Comparison of ENCODE assay signal across 1 cellular context in the genomic region with DNA sequence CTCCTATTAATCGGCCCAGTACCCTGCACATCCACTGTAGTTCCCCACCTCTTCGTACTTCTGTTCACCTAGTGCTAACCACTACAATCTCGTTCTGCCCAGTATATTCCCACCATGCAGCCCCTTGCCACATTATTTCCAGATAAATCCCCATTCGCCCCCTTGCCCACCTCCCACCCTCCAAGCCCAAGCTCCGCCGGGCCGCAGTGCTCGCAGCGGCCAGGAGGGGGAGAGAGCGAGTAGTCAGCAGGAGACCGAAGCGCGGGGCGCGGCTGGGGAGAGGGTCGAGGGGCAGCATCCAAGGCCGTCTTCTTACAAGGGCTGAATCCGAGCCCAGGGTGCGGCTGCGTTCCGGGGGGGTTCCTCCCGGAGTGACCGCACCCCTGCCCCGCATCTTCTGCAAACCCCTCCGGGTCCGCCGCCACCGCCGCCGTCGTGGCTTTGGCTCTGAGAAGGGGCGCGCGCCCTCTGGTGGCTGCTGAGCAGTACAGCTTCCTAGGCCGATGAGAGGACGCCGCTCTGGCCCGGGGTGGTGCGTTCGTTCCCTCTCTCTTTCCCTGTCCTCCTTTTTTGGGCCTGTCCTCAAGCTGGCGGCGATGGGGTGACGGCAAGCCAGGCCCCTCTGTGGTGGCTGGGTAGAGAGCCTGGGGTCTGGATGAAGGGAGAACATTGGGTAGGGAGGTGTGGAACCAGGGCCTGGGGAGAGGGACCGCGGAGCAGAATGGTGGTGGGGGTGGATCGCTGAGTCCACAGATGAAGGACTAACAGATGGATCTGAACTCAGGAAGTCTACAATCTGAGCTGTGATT.
TF ChIP-seq lines count a peak whose summit lies in the region.

No MANE protein-coding gene starts in this region.

TF ChIP-seq in HepG2, 621 proteins besides CTCF, POLR2A, EP300 and RAD21 (continued from another document and continues in another):
- TF ChIP-seq, protein P1, sequence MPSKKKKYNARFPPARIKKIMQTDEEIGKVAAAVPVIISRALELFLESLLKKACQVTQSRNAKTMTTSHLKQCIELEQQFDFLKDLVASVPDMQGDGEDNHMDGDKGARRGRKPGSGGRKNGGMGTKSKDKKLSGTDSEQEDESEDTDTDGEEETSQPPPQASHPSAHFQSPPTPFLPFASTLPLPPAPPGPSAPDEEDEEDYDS (CRISPR knock-in tag; IDR thresholded peaks at IDR 0.05) = no peak; the same call in 1 of the 2 replicates
- TF ChIP-seq, protein P2, sequence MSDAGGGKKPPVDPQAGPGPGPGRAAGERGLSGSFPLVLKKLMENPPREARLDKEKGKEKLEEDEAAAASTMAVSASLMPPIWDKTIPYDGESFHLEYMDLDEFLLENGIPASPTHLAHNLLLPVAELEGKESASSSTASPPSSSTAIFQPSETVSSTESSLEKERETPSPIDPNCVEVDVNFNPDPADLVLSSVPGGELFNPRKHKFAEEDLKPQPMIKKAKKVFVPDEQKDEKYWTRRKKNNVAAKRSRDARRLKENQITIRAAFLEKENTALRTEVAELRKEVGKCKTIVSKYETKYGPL (CRISPR knock-in tag; IDR thresholded peaks at IDR 0.05) = no peak
- TF ChIP-seq RBFOX2 (IDR thresholded peaks at IDR 0.05; ENCODE audit: low read depth, low read length) (no peak), ZNF776 (CRISPR knock-in tag; IDR thresholded peaks at IDR 0.05) (peak; percentile 64), YEATS4 (CRISPR knock-in tag; IDR thresholded peaks at IDR 0.05; ENCODE audit: borderline replicate concordance) (no peak; the same call in 1 of the 2 replicates), ARNTL (CRISPR knock-in tag; IDR thresholded peaks at IDR 0.05) (peak; percentile 29; the same call in 1 of the 2 replicates), NFKBIZ (CRISPR knock-in tag; IDR thresholded peaks at IDR 0.05) (peak; percentile 49; the same call in 1 of the 2 replicates), KLF12 (CRISPR knock-in tag; IDR thresholded peaks at IDR 0.05; ENCODE audit: borderline replicate concordance) (peak; percentile 70; the same call in 1 of the 2 replicates), FOXK1 (CRISPR knock-in tag; IDR thresholded peaks at IDR 0.05; ENCODE audit: borderline replicate concordance, low read depth) (0 out of 2 replicates have a peak, but pooled peaks have one; percentile 14), ZNF350 (CRISPR knock-in tag; IDR thresholded peaks at IDR 0.05; ENCODE audit: borderline replicate concordance, low read depth) (peak; percentile 49; the same call in 1 of the 2 replicates), NCOA5 (CRISPR knock-in tag; IDR thresholded peaks at IDR 0.05) (no peak), ZNF614 (CRISPR knock-in tag; IDR thresholded peaks at IDR 0.05; ENCODE audit: borderline replicate concordance) (0 out of 2 replicates have a peak, but pooled peaks have one; percentile 34), FOXO1 (CRISPR knock-in tag; IDR thresholded peaks at IDR 0.05) (0 out of 2 replicates have a peak, but pooled peaks have one; percentile 55), NAIF1 (CRISPR knock-in tag; IDR thresholded peaks at IDR 0.05; ENCODE audit: borderline replicate concordance) (0 out of 2 replicates have a peak, but pooled peaks have one; percentile 34), BCL6 (CRISPR knock-in tag; IDR thresholded peaks at IDR 0.05) (peak; percentile 40; the same call in 1 of the 2 replicates), TEAD3 (CRISPR knock-in tag; optimal IDR thresholded peaks at IDR 0.05; ENCODE audit: borderline replicate concordance) (peak; percentile 41), AHR (CRISPR knock-in tag; IDR thresholded peaks at IDR 0.05) (peak; percentile 23; the same call in 1 of the 2 replicates), ZNF468 (CRISPR knock-in tag; IDR thresholded peaks at IDR 0.05) (no peak), PAWR (CRISPR knock-in tag; IDR thresholded peaks at IDR 0.05; ENCODE audit: borderline replicate concordance) (no peak), ZNF777 (CRISPR knock-in tag; IDR thresholded peaks at IDR 0.05) (peak; percentile 100), GFI1 (CRISPR knock-in tag; IDR thresholded peaks at IDR 0.05; ENCODE audit: borderline replicate concordance) (peak; percentile 66; the same call in 1 of the 2 replicates), KDM3A (CRISPR knock-in tag; IDR thresholded peaks at IDR 0.05; ENCODE audit: low read depth) (peak; percentile 89), CBX5 (CRISPR knock-in tag; IDR thresholded peaks at IDR 0.05; ENCODE audit: borderline replicate concordance) (no peak)
- TF ChIP-seq, protein P3, sequence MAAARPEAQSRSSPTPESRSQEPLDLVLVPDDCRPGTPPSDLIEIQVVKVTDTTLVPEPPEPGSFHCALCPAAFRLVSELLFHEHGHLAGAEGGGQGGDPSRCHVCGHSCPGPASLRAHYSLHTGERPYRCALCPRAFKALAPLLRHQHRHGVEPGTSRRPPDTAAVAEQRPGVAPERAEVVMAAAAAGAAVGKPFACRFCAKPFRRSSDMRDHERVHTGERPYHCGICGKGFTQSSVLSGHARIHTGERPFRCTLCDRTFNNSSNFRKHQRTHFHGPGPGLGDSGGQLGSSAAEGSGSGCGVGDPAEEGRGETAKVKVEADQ (CRISPR knock-in tag; IDR thresholded peaks at IDR 0.05; ENCODE audit: borderline replicate concordance) = no peak
- TF ChIP-seq, protein P4, sequence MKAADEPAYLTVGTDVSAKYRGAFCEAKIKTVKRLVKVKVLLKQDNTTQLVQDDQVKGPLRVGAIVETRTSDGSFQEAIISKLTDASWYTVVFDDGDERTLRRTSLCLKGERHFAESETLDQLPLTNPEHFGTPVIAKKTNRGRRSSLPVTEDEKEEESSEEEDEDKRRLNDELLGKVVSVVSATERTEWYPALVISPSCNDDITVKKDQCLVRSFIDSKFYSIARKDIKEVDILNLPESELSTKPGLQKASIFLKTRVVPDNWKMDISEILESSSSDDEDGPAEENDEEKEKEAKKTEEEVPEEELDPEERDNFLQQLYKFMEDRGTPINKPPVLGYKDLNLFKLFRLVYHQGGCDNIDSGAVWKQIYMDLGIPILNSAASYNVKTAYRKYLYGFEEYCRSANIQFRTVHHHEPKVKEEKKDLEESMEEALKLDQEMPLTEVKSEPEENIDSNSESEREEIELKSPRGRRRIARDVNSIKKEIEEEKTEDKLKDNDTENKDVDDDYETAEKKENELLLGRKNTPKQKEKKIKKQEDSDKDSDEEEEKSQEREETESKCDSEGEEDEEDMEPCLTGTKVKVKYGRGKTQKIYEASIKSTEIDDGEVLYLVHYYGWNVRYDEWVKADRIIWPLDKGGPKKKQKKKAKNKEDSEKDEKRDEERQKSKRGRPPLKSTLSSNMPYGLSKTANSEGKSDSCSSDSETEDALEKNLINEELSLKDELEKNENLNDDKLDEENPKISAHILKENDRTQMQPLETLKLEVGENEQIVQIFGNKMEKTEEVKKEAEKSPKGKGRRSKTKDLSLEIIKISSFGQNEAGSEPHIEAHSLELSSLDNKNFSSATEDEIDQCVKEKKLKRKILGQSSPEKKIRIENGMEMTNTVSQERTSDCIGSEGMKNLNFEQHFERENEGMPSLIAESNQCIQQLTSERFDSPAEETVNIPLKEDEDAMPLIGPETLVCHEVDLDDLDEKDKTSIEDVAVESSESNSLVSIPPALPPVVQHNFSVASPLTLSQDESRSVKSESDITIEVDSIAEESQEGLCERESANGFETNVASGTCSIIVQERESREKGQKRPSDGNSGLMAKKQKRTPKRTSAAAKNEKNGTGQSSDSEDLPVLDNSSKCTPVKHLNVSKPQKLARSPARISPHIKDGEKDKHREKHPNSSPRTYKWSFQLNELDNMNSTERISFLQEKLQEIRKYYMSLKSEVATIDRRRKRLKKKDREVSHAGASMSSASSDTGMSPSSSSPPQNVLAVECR (CRISPR knock-in tag; IDR thresholded peaks at IDR 0.05; ENCODE audit: borderline replicate concordance) = peak; percentile 77; the same call in 1 of the 2 replicates
- TF ChIP-seq, protein P5, sequence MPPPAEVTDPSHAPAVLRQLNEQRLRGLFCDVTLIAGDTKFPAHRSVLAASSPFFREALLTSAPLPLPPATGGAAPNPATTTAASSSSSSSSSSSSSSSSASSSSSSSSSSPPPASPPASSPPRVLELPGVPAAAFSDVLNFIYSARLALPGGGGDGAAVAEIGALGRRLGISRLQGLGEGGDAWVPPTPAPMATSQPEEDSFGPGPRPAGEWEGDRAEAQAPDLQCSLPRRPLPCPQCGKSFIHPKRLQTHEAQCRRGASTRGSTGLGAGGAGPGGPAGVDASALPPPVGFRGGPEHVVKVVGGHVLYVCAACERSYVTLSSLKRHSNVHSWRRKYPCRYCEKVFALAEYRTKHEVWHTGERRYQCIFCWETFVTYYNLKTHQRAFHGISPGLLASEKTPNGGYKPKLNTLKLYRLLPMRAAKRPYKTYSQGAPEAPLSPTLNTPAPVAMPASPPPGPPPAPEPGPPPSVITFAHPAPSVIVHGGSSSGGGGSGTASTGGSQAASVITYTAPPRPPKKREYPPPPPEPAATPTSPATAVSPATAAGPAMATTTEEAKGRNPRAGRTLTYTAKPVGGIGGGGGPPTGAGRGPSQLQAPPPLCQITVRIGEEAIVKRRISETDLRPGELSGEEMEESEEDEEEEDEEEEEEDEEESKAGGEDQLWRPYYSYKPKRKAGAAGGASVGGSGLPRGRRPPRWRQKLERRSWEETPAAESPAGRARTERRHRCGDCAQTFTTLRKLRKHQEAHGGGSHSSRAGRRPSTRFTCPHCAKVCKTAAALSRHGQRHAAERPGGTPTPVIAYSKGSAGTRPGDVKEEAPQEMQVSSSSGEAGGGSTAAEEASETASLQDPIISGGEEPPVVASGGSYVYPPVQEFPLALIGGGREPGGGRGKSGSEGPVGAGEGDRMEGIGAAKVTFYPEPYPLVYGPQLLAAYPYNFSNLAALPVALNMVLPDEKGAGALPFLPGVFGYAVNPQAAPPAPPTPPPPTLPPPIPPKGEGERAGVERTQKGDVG (CRISPR knock-in tag; IDR thresholded peaks at IDR 0.05; ENCODE audit: borderline replicate concordance) = peak; percentile 44; the same call in 1 of the 2 replicates
- TF ChIP-seq, protein P6, sequence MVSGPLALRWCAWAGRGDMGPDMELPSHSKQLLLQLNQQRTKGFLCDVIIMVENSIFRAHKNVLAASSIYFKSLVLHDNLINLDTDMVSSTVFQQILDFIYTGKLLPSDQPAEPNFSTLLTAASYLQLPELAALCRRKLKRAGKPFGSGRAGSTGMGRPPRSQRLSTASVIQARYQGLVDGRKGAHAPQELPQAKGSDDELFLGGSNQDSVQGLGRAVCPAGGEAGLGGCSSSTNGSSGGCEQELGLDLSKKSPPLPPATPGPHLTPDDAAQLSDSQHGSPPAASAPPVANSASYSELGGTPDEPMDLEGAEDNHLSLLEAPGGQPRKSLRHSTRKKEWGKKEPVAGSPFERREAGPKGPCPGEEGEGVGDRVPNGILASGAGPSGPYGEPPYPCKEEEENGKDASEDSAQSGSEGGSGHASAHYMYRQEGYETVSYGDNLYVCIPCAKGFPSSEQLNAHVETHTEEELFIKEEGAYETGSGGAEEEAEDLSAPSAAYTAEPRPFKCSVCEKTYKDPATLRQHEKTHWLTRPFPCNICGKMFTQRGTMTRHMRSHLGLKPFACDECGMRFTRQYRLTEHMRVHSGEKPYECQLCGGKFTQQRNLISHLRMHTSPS (CRISPR knock-in tag; IDR thresholded peaks at IDR 0.05; ENCODE audit: low read depth) = no peak; the same call in 1 of the 2 replicates
- TF ChIP-seq, protein P7, sequence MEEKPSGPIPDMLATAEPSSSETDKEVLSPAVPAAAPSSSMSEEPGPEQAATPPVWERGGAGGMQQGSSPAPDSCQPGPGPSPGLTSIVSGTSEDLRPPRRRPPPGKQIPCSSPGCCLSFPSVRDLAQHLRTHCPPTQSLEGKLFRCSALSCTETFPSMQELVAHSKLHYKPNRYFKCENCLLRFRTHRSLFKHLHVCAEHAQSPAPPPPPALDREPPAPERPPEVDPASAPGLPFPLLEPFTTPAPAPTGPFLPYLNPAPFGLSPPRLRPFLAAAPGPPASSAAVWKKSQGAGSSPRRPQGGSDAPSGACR (CRISPR knock-in tag; IDR thresholded peaks at IDR 0.05) = peak; percentile 95
- TF ChIP-seq, protein P8, sequence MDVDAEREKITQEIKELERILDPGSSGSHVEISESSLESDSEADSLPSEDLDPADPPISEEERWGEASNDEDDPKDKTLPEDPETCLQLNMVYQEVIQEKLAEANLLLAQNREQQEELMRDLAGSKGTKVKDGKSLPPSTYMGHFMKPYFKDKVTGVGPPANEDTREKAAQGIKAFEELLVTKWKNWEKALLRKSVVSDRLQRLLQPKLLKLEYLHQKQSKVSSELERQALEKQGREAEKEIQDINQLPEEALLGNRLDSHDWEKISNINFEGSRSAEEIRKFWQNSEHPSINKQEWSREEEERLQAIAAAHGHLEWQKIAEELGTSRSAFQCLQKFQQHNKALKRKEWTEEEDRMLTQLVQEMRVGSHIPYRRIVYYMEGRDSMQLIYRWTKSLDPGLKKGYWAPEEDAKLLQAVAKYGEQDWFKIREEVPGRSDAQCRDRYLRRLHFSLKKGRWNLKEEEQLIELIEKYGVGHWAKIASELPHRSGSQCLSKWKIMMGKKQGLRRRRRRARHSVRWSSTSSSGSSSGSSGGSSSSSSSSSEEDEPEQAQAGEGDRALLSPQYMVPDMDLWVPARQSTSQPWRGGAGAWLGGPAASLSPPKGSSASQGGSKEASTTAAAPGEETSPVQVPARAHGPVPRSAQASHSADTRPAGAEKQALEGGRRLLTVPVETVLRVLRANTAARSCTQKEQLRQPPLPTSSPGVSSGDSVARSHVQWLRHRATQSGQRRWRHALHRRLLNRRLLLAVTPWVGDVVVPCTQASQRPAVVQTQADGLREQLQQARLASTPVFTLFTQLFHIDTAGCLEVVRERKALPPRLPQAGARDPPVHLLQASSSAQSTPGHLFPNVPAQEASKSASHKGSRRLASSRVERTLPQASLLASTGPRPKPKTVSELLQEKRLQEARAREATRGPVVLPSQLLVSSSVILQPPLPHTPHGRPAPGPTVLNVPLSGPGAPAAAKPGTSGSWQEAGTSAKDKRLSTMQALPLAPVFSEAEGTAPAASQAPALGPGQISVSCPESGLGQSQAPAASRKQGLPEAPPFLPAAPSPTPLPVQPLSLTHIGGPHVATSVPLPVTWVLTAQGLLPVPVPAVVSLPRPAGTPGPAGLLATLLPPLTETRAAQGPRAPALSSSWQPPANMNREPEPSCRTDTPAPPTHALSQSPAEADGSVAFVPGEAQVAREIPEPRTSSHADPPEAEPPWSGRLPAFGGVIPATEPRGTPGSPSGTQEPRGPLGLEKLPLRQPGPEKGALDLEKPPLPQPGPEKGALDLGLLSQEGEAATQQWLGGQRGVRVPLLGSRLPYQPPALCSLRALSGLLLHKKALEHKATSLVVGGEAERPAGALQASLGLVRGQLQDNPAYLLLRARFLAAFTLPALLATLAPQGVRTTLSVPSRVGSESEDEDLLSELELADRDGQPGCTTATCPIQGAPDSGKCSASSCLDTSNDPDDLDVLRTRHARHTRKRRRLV (CRISPR knock-in tag; IDR thresholded peaks at IDR 0.05) = 0 out of 2 replicates have a peak, but pooled peaks have one; percentile 69
